12 cellular contexts compared by ENCODE assay signal in the genomic region with DNA sequence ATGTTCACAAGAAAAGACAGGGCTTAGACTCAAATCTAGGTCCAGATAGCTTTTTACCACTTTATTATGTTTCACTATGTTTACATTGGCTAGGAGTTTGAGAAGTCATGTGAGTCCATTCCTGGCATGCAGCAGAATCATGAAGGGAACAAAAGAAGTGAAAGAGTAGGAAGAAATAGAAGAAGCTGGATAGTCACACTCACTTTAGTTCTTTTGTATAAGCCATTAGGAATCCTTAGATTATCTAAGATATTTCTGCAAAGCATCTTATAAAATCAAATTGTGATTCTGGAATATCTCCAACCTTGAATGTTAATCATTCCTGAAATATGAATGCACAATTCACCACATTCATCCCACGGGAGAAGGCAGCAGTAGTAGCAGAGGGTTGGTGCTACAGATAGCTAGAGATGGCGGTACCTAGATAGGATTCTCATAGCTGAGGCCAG. TPM values are rescaled to one million over a fixed set of nuclear protein-coding genes. Genes with fewer than 3 reads are reported as not detected.
DNase-seq lines count a peak whose midpoint lies in the region; ATAC-seq and TF ChIP-seq lines count a peak whose summit lies in the region.
"Had no signal": no experiment of that assay in that cellular context is flagged by ENCODE, and none has a peak within 500 bp of the region (broad histone marks: within the 10 kb centered on the region; RNA-seq: fewer than 3 reads in every experiment).

No MANE protein-coding gene starts in this region.

- H3K9me3 Mint-ChIP-seq in CD4-positive, CD25-positive, alpha-beta regulatory T cell, result peaks cover 0 to 2% (median 0%) of the 10 kb centered on the region in 7 donors
- H3K9me3 Mint-ChIP-seq in nephron, result no peaks in the 10 kb centered on the region
- H3K9me3 Mint-ChIP-seq: effector memory CD8-positive, alpha-beta T cell had no signal

- peaks cover 4% of the 10 kb centered on the region for H3K36me3 ChIP-seq in CD4-positive, CD25-positive, alpha-beta regulatory T cell (ENCODE audit: control insufficient read depth, insufficient read depth, low read length)

- no peaks in the 10 kb centered on the region for H3K9me3 ChIP-seq in CD4-positive, CD25-positive, alpha-beta regulatory T cell (ENCODE audit: control insufficient read depth in 2 of 2, low read length in 2 of 2)

- no peak overlapping the region for H3K4me3 ChIP-seq in CD4-positive, CD25-positive, alpha-beta regulatory T cell (ENCODE audit: low read depth, low read length)
- H3K4me3 ChIP-seq in choroid plexus epithelial cell (ENCODE audit: low read depth, low read length), result no peak overlapping the region

- no peak for ATAC-seq in CD4-positive, CD25-positive, alpha-beta regulatory T cell (ENCODE audit: low read depth in 2 of 2)
- ATAC-seq in GM18505 (IDR thresholded peaks at IDR 0.05; ENCODE audit: unreplicated experiment), result no peak
- ATAC-seq: effector memory CD8-positive, alpha-beta T cell; left ventricle myocardium superior had no signal

- H3K4me3 Mint-ChIP-seq in CD4-positive, CD25-positive, alpha-beta regulatory T cell, result no peak overlapping the region
- no peak overlapping the region for H3K4me3 Mint-ChIP-seq in nephron
- H3K4me3 Mint-ChIP-seq: effector memory CD8-positive, alpha-beta T cell had no signal

- H3K4me1 ChIP-seq in CD4-positive, CD25-positive, alpha-beta regulatory T cell (ENCODE audit: control insufficient read depth, insufficient read depth, low read length, poor library complexity, severe bottlenecking), result peaks cover 27% of the 10 kb centered on the region

- H3K36me3 Mint-ChIP-seq in CD4-positive, CD25-positive, alpha-beta regulatory T cell, result peaks cover 14% of the 10 kb centered on the region
- H3K36me3 Mint-ChIP-seq in nephron (ENCODE audit: low read depth), result peaks cover 2% of the 10 kb centered on the region

- peaks cover 28 to 93% (median 69%) of the 10 kb centered on the region in 4 donors for H3K4me1 Mint-ChIP-seq in CD4-positive, CD25-positive, alpha-beta regulatory T cell
- peaks cover 80% of the 10 kb centered on the region for H3K4me1 Mint-ChIP-seq in nephron

- TF ChIP-seq CTCF in choroid plexus epithelial cell (conservative IDR thresholded peaks at IDR 0.05; ENCODE audit: low read depth, low read length) (no peak), nephron (IDR thresholded peaks at IDR 0.05; ENCODE audit: unreplicated experiment in 3 of 3) (no peak)

- H3K27me3 Mint-ChIP-seq in CD4-positive, CD25-positive, alpha-beta regulatory T cell, result no peaks in the 10 kb centered on the region
- H3K27me3 Mint-ChIP-seq in nephron (ENCODE audit: low read depth), result no peaks in the 10 kb centered on the region
- H3K27me3 Mint-ChIP-seq: effector memory CD8-positive, alpha-beta T cell had no signal

- no peak for DNase-seq in CD4-positive, CD25-positive, alpha-beta regulatory T cell
- DNase-seq in M059J (ENCODE audit: low read depth), result peak; percentile 69
- peak; percentile 75 for DNase-seq in choroid plexus epithelial cell (ENCODE audit: low read depth)
- DNase-seq in DMS153 treated with DMSO at 0.1 percent for 48 hours (lab: John Stamatoyannopoulos, UW; ENCODE audit: unreplicated experiment), result no peak
- DNase-seq in Kasumi-1 (lab: John Stamatoyannopoulos, UW), result no peak
- no peak for DNase-seq in T1000 (lab: John Stamatoyannopoulos, UW)
- DNase-seq: effector memory CD8-positive, alpha-beta T cell; GF-D8; left ventricle myocardium superior; NCI-H1417 had no signal

- H3K27ac Mint-ChIP-seq in CD4-positive, CD25-positive, alpha-beta regulatory T cell, result peak overlapping the region; percentile 6 to 76 (median 41)
- peak overlapping the region; percentile 76 to 92 (median 85) for H3K27ac Mint-ChIP-seq in nephron

- no peak for TF ChIP-seq POLR2A in GM18505 (IDR thresholded peaks at IDR 0.05; ENCODE audit: borderline replicate concordance, extremely low read depth, insufficient read depth, insufficient read length)

- H3K27ac ChIP-seq in CD4-positive, CD25-positive, alpha-beta regulatory T cell (ENCODE audit: insufficient read depth, low read length, poor library complexity, severe bottlenecking), result no peak overlapping the region

- H3K27me3 ChIP-seq in CD4-positive, CD25-positive, alpha-beta regulatory T cell (ENCODE audit: control insufficient read depth, insufficient read depth, low read length), result no peaks in the 10 kb centered on the region

RNA-seq across cellular contexts. Expression of a gene that starts 31.9 kb away (rescaled TPM):
- total RNA-seq in CD4-positive, CD25-positive, alpha-beta regulatory T cell, result 35.6 TPM
- 1 to 10 TPM; 4.1 to 9.3 (median 7.8) TPM for polyA plus RNA-seq in CD4-positive, CD25-positive, alpha-beta regulatory T cell
- 12.0 and 14.0 TPM in 2 replicates for total RNA-seq in M059J (2014; rRNA removed; shearing (Covaris generic))

Comparison
In these comparisons a context has a peak if more than half of its experiments do, and no peak if none do; other contexts are left out.
1. DNase-seq: peak in M059J (single experiment) and choroid plexus epithelial cell (single experiment); none in CD4-positive, CD25-positive, alpha-beta regulatory T cell (0 of 3), DMS153 treated with DMSO at 0.1 percent for 48 hours (single experiment), Kasumi-1 (0 of 2) and T1000 (single experiment).